In genomic region chr6:73262701-73263569, GRCh38 we compare ENCODE assay signal across 8 cellular contexts. TPM values are rescaled to one million over a fixed set of nuclear protein-coding genes. Genes with fewer than 3 reads are reported as not detected.
DNase-seq lines count a peak whose midpoint lies in the region; ATAC-seq and TF ChIP-seq lines count a peak whose summit lies in the region.

Gene KHDC1, minus strand, starts transcription at chr6:73263196. Its CDS starts 20,679 bp downstream, at chr6:73242517.

- peaks cover 15% of the 10 kb centered on the region; the same call in 1 of the 2 replicates for H3K36me3 ChIP-seq in OCI-LY1 (ENCODE audit: insufficient read depth, low read length)

- no peaks in the 10 kb centered on the region for H3K9me3 Mint-ChIP-seq in activated T-helper 1 cell treated with anti-CD3 and anti-CD28 coated beads, Interleukin-12 subunit alpha, Interleukin-12 subunit beta, Interleukin-2, Interleukin-4 antibody, amounts not matched to agents 30 ng/mL and 10 ng/mL and 1 ng/mL, durations not matched to agents 14 hours and 24 hours and 36 hours

- H3K4me3 ChIP-seq in OCI-LY1 (ENCODE audit: low read depth, low read length, poor library complexity, severe bottlenecking) (peak within 1 kb of the TSS; percentile 84), fibroblast of villous mesenchyme (ENCODE audit: low read depth, low read length) (peak within 1 kb of the TSS; percentile 85)

- intact Hi-C loops in activated T-helper 1 cell treated with anti-CD3 and anti-CD28 coated beads, Interleukin-12 subunit alpha, Interleukin-12 subunit beta, Interleukin-2, Interleukin-4 antibody, amounts not matched to agents 30 ng/mL and 10 ng/mL and 1 ng/mL, durations not matched to agents 14 hours and 24 hours and 36 hours (cut with micrococcal nuclease) = loop anchor here (1.0 to 10.0 kb wide), 4 partner anchors 46 to 1982 kb away; partner anchors contain the start of gene COX7A2

- H3K4me3 Mint-ChIP-seq in activated T-helper 1 cell treated with anti-CD3 and anti-CD28 coated beads, Interleukin-12 subunit alpha, Interleukin-12 subunit beta, Interleukin-2, Interleukin-4 antibody, amounts not matched to agents 30 ng/mL and 10 ng/mL and 1 ng/mL, durations not matched to agents 14 hours and 24 hours and 36 hours = peak within 1 kb of the TSS; percentile 84

- H3K4me2 ChIP-seq in OCI-LY1 (ENCODE audit: low read length) = peak within 1 kb of the TSS; percentile 79

- no peak for TF ChIP-seq CTCF in OCI-LY1 (IDR thresholded peaks at IDR 0.05; ENCODE audit: low read length)
- no peak for TF ChIP-seq CTCF in fibroblast of villous mesenchyme (IDR thresholded peaks at IDR 0.05; ENCODE audit: insufficient read depth, low read depth, low read length)

- H3K9ac ChIP-seq in OCI-LY1 (ENCODE audit: low read length) = peak within 1 kb of the TSS; percentile 84

- H3K27ac Mint-ChIP-seq in activated T-helper 1 cell treated with anti-CD3 and anti-CD28 coated beads, Interleukin-12 subunit alpha, Interleukin-12 subunit beta, Interleukin-2, Interleukin-4 antibody, amounts not matched to agents 30 ng/mL and 10 ng/mL and 1 ng/mL, durations not matched to agents 14 hours and 24 hours and 36 hours = peak within 1 kb of the TSS; percentile 75

- no peaks in the 10 kb centered on the region for H3K27me3 ChIP-seq in OCI-LY1 (ENCODE audit: insufficient read depth, low read length)

- no peaks in the 10 kb centered on the region for H3K9me3 ChIP-seq in OCI-LY1 (ENCODE audit: low read length)

- peak within 1 kb of the TSS; percentile 56 for H3K27ac ChIP-seq in OCI-LY1 (ENCODE audit: low read depth, low read length, poor library complexity, severe bottlenecking)

- peak within 1 kb of the TSS; percentile 38 for H2AFZ ChIP-seq in OCI-LY1 (ENCODE audit: low read length)

- H3K36me3 Mint-ChIP-seq in activated T-helper 1 cell treated with anti-CD3 and anti-CD28 coated beads, Interleukin-12 subunit alpha, Interleukin-12 subunit beta, Interleukin-2, Interleukin-4 antibody, amounts not matched to agents 30 ng/mL and 10 ng/mL and 1 ng/mL, durations not matched to agents 14 hours and 24 hours and 36 hours (ENCODE audit: low read depth) = peaks cover 18% of the 10 kb centered on the region

- no peaks in the 10 kb centered on the region for H4K20me1 ChIP-seq in OCI-LY1 (ENCODE audit: insufficient read depth, low read length)

- no peaks in the 10 kb centered on the region for H3K27me3 Mint-ChIP-seq in activated T-helper 1 cell treated with anti-CD3 and anti-CD28 coated beads, Interleukin-12 subunit alpha, Interleukin-12 subunit beta, Interleukin-2, Interleukin-4 antibody, amounts not matched to agents 30 ng/mL and 10 ng/mL and 1 ng/mL, durations not matched to agents 14 hours and 24 hours and 36 hours (ENCODE audit: insufficient read depth)

- H3K4me1 ChIP-seq in OCI-LY1 (ENCODE audit: insufficient read depth, low read length, severe bottlenecking) = peaks cover 41% of the 10 kb centered on the region

- peaks cover 38% of the 10 kb centered on the region for H3K4me1 Mint-ChIP-seq in activated T-helper 1 cell treated with anti-CD3 and anti-CD28 coated beads, Interleukin-12 subunit alpha, Interleukin-12 subunit beta, Interleukin-2, Interleukin-4 antibody, amounts not matched to agents 30 ng/mL and 10 ng/mL and 1 ng/mL, durations not matched to agents 14 hours and 24 hours and 36 hours (ENCODE audit: low read depth)

- ATAC-seq in GM19372 (IDR thresholded peaks at IDR 0.05; ENCODE audit: low read depth, unreplicated experiment) (peak; percentile 88), HG03521 (IDR thresholded peaks at IDR 0.05; ENCODE audit: unreplicated experiment) (peak; percentile 82)

- peaks cover 8% of the 10 kb centered on the region for H3K79me2 ChIP-seq in OCI-LY1 (ENCODE audit: insufficient read depth, low read length)

- H3K9me2 ChIP-seq in OCI-LY1 (ENCODE audit: low read depth, low read length) = no peaks in the 10 kb centered on the region

- DNase-seq in COLO829 (ENCODE audit: low spot score) = peak; percentile 14
- peak; percentile 57 for DNase-seq in activated T-helper 1 cell treated with anti-CD3 and anti-CD28 coated beads, Interleukin-12 subunit alpha, Interleukin-12 subunit beta, Interleukin-2, Interleukin-4 antibody, amounts not matched to agents 30 ng/mL and 10 ng/mL and 1 ng/mL, durations not matched to agents 14 hours and 24 hours and 36 hours (ENCODE audit: low spot score)
- peak; percentile 49 for DNase-seq in fibroblast of villous mesenchyme (ENCODE audit: low read depth)
- peak; percentile 4 for DNase-seq in non-pigmented ciliary epithelial cell (ENCODE audit: low read depth)
- DNase-seq in superior temporal gyrus (ENCODE audit: extremely low spot score) = peak; percentile 64

- H3F3A ChIP-seq in OCI-LY1 (ENCODE audit: insufficient read depth, low read length) = no peaks in the 10 kb centered on the region

RNA-seq across cellular contexts. Expression of gene KHDC1, which starts in this region (rescaled TPM):
- total RNA-seq in activated T-helper 1 cell treated with anti-CD3 and anti-CD28 coated beads, Interleukin-12 subunit alpha, Interleukin-12 subunit beta, Interleukin-2, Interleukin-4 antibody, amounts not matched to agents 30 ng/mL and 10 ng/mL and 1 ng/mL, durations not matched to agents 14 hours and 24 hours and 36 hours = 4.8 and 6.4 TPM in 2 replicates
- total RNA-seq in fibroblast of villous mesenchyme = 2.6 and 3.9 TPM in 2 replicates

Comparison
In these comparisons a context has a peak if more than half of its experiments do, and no peak if none do; other contexts are left out.
1. Peak in every context shown above with its lines: DNase-seq, ATAC-seq, H3K4me3 ChIP-seq and H3K27ac ChIP-seq.
2. DNase-seq: peak in every context shown above with its lines; median percentile 64 in superior temporal gyrus; 57 in activated T-helper 1 cell treated with anti-CD3 and anti-CD28 coated beads, Interleukin-12 subunit alpha, Interleukin-12 subunit beta, Interleukin-2, Interleukin-4 antibody, amounts not matched to agents 30 ng/mL and 10 ng/mL and 1 ng/mL, durations not matched to agents 14 hours and 24 hours and 36 hours; 49 in fibroblast of villous mesenchyme; 14 in COLO829; 4 in non-pigmented ciliary epithelial cell.